In the genomic region with DNA sequence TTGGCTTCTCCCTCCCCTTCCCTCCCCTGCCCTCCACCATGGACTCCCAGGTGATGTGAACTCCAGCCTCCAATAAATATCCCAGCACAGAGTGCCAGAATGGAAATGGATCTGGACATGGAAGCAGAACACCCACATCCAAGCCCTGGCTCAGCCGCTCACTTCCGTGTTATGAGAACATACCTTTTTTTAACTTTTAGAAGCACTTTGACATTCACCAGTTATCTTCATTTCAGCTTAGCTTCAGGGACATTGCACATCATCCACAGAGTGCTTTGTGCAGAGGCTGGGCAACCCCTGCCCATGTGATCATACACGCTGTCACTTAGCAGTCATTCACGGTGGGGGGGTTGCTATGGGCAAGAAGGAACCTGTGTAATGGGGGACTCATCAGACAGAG, we compare ENCODE assay signal across 15 cellular contexts.
"Had no signal": no experiment of that assay in that cellular context is flagged by ENCODE, and none has a peak within 500 bp of the region (broad histone marks: within the 10 kb centered on the region; RNA-seq: fewer than 3 reads in every experiment).

No MANE protein-coding gene starts in this region.

- H3K4me3 Mint-ChIP-seq: immature natural killer cell; naive thymus-derived CD4-positive, alpha-beta T cell; nephron progenitor cell; type B pancreatic cell had no signal

- H3K27me3 ChIP-seq: colonic mucosa, uterus had no signal

- H3K4me1 ChIP-seq: colonic mucosa, prostate gland, uterus had no signal

- H2AFZ ChIP-seq: parathyroid adenoma had no signal

- H3K36me3 ChIP-seq: colonic mucosa, prostate gland, uterus had no signal

- H3K27ac ChIP-seq: colonic mucosa, parathyroid adenoma, prostate gland, uterus had no signal

- DNase-seq: colonic mucosa; dermis blood vessel endothelial cell; foreskin melanocyte; immature natural killer cell; mesendoderm; naive thymus-derived CD4-positive, alpha-beta T cell; nephron progenitor cell; retina; stimulated activated CD4-positive, alpha-beta T cell treated with anti-CD3 and anti-CD28 coated beads, Interleukin-2, amount 100 ng/mL, for 48 hours; stimulated activated naive CD4-positive, alpha-beta T cell treated with Interleukin-2 at 50 U/mL for 16 hours; uterus had no signal

- H3K4me1 Mint-ChIP-seq: immature natural killer cell; naive thymus-derived CD4-positive, alpha-beta T cell had no signal

- H3K4me3 ChIP-seq: colonic mucosa, prostate gland, smooth muscle cell, uterus had no signal

- H3K27ac Mint-ChIP-seq: immature natural killer cell; naive thymus-derived CD4-positive, alpha-beta T cell; nephron progenitor cell; type B pancreatic cell had no signal

- H3K4me2 ChIP-seq: smooth muscle cell had no signal

- H3K36me3 Mint-ChIP-seq: immature natural killer cell, type B pancreatic cell had no signal

- H3K9me3 Mint-ChIP-seq: immature natural killer cell, nephron progenitor cell, type B pancreatic cell had no signal

- ATAC-seq: naive thymus-derived CD4-positive, alpha-beta T cell had no signal
